In genomic region chr19:42010245-42011126, GRCh38 we compare ENCODE assay signal across 20 cellular contexts. TPM values are rescaled to one million over a fixed set of nuclear protein-coding genes. Genes with fewer than 3 reads are reported as not detected.
DNase-seq lines count a peak whose midpoint lies in the region; ATAC-seq, FAIRE-seq and TF ChIP-seq lines count a peak whose summit lies in the region.
"Had no signal": no experiment of that assay in that cellular context is flagged by ENCODE, and none has a peak within 500 bp of the region (broad histone marks: within the 10 kb centered on the region; RNA-seq: fewer than 3 reads in every experiment).

No MANE protein-coding gene starts in this region.

- TF ChIP-seq CTCF in HEK293 (tag by site-specific recombination; IDR thresholded peaks at IDR 0.05) (no peak), astrocyte (IDR thresholded peaks at IDR 0.05; ENCODE audit: insufficient read depth, low read depth, low read length) (no peak), neural crest cell (conservative IDR thresholded peaks at IDR 0.05) (no peak)

- peaks cover 6% of the 10 kb centered on the region for H3K36me3 Mint-ChIP-seq in astrocyte (ENCODE audit: low read depth, unreplicated experiment)
- no peaks in the 10 kb centered on the region for H3K36me3 Mint-ChIP-seq in neural crest cell (ENCODE audit: low read depth)
- H3K36me3 Mint-ChIP-seq: naive thymus-derived CD8-positive, alpha-beta T cell had no signal

- POLR2A ChIA-PET in HEK293 (lab: Yijun Ruan, JAX), result interaction anchor here (1.1 kb wide), 1 partner anchor 51 kb away, joined by 3 read pairs; the partner anchor contains the start of gene RABAC1

- ATAC-seq in GM19351 (IDR thresholded peaks at IDR 0.05; ENCODE audit: unreplicated experiment), result no peak
- ATAC-seq: naive thymus-derived CD8-positive, alpha-beta T cell had no signal

- peak overlapping the region; percentile 70 for H3K4me3 Mint-ChIP-seq in astrocyte (ENCODE audit: unreplicated experiment)
- H3K4me3 Mint-ChIP-seq in neural crest cell, result no peak overlapping the region
- H3K4me3 Mint-ChIP-seq: naive thymus-derived CD8-positive, alpha-beta T cell had no signal

- H3K27ac Mint-ChIP-seq in astrocyte (ENCODE audit: unreplicated experiment), result peak overlapping the region; percentile 97
- peak overlapping the region; percentile 35 for H3K27ac Mint-ChIP-seq in neural crest cell (ENCODE audit: unreplicated experiment)

- H3K27me3 Mint-ChIP-seq in astrocyte (ENCODE audit: low read depth, unreplicated experiment) (peaks cover 4% of the 10 kb centered on the region), neural crest cell (ENCODE audit: low read depth) (peaks cover 2% of the 10 kb centered on the region)

- H3K4me3 ChIP-seq in HEK293 (ENCODE audit: low read depth, low read length), result no peak overlapping the region
- no peak overlapping the region for H3K4me3 ChIP-seq in astrocyte (ENCODE audit: insufficient read depth, low read depth, low read length)
- H3K4me3 ChIP-seq: left ventricle myocardium inferior, tibial artery had no signal

- peaks cover 11% of the 10 kb centered on the region for H3K4me1 Mint-ChIP-seq in astrocyte (ENCODE audit: low read depth, unreplicated experiment)
- H3K4me1 Mint-ChIP-seq in neural crest cell, result no peaks in the 10 kb centered on the region
- H3K4me1 Mint-ChIP-seq: naive thymus-derived CD8-positive, alpha-beta T cell had no signal

- H3K79me2 ChIP-seq in astrocyte (ENCODE audit: insufficient read depth, low read length), result no peaks in the 10 kb centered on the region

- H3K9me3 ChIP-seq in HEK293 (ENCODE audit: control insufficient read depth, insufficient read depth, low read depth, low read length) (no peaks in the 10 kb centered on the region; the same call in 1 of the 2 replicates), astrocyte (ENCODE audit: insufficient read depth, low read depth, low read length) (no peaks in the 10 kb centered on the region)
- H3K9me3 ChIP-seq: left ventricle myocardium inferior, tibial artery had no signal

- no peak overlapping the region for H3K9ac ChIP-seq in astrocyte (ENCODE audit: low read length)

- CTCF ChIA-PET in HEK293 (lab: Yijun Ruan, JAX), result interaction anchor here (0.6 to 4.0 kb wide), 9 partner anchors 10 to 531 kb away, joined by 3 to 54 read pairs (median 6); no protein-coding TSS in a partner anchor

- H3K4me1 ChIP-seq in HEK293 (ENCODE audit: control insufficient read depth, insufficient read depth, low read length) (peaks cover 3% of the 10 kb centered on the region; the same call in 1 of the 2 replicates), astrocyte (ENCODE audit: insufficient read depth, low read length) (no peaks in the 10 kb centered on the region)
- H3K4me1 ChIP-seq: left ventricle myocardium inferior, tibial artery had no signal

- no peaks in the 10 kb centered on the region for H4K20me1 ChIP-seq in astrocyte (ENCODE audit: insufficient read depth, low read length)

- no peak overlapping the region for H3K4me2 ChIP-seq in astrocyte (ENCODE audit: low read length)

- peak; percentile 5 for FAIRE-seq in astrocyte (lab: Jason Lieb, UNC)
- FAIRE-seq: D721Med had no signal

- DNase-seq in NCI-H2171 treated with DMSO at 0.1 percent for 48 hours (lab: John Stamatoyannopoulos, UW) (peak; percentile 16), NCI-H2171 (lab: John Stamatoyannopoulos, UW) (no peak), astrocyte (ENCODE audit: low read depth) (no peak), neural crest cell (ENCODE audit: low read depth, low spot score) (no peak), putamen (ENCODE audit: low spot score) (no peak), NCI-H510A treated with DMSO at 0.1 percent for 48 hours (lab: John Stamatoyannopoulos, UW) (no peak)
- DNase-seq: 8988T; activated CD4-positive, alpha-beta T cell treated with anti-CD3 and anti-CD28 coated beads, Interleukin-2, amount 50 U/mL, for 4 hours; aorta; KBM-7; left ventricle myocardium inferior; naive thymus-derived CD8-positive, alpha-beta T cell; NCI-H1436; NCI-H748 treated with DMSO at 0.1 percent for 48 hours; Right ventricle myocardium superior; stimulated activated CD4-positive, alpha-beta T cell treated with anti-CD3 and anti-CD28 coated beads, Interleukin-1b, Interleukin-23, amount 100 ng/mL, for 48 hours; tibial artery had no signal

- H2AFZ ChIP-seq in astrocyte (ENCODE audit: low read depth, low read length), result no peak overlapping the region

- H3K9me3 Mint-ChIP-seq in astrocyte (ENCODE audit: unreplicated experiment) (no peaks in the 10 kb centered on the region), neural crest cell (no peaks in the 10 kb centered on the region)
- H3K9me3 Mint-ChIP-seq: naive thymus-derived CD8-positive, alpha-beta T cell had no signal

- H3K27me3 ChIP-seq in astrocyte (ENCODE audit: insufficient read depth, low read length), result no peaks in the 10 kb centered on the region
- H3K27me3 ChIP-seq: tibial artery had no signal

- H3K27ac ChIP-seq in HEK293 (ENCODE audit: extremely low read depth, low read depth, low read length) (peak overlapping the region; percentile 52), astrocyte (ENCODE audit: low read depth, low read length) (no peak overlapping the region)
- H3K27ac ChIP-seq: left ventricle myocardium inferior, tibial artery had no signal

- H3K36me3 ChIP-seq in HEK293 (ENCODE audit: control insufficient read depth in 2 of 2, insufficient read depth in 1 of 2, low read length in 2 of 2) (no peaks in the 10 kb centered on the region; a peak in 1 of 3 replicates), astrocyte (ENCODE audit: insufficient read depth, low read length) (no peaks in the 10 kb centered on the region)
- H3K36me3 ChIP-seq: left ventricle myocardium inferior had no signal

TF ChIP-seq in HEK293, 187 proteins besides CTCF, POLR2A, EP300 and RAD21 (continues in another document):
- TF ChIP-seq ZNF830 (tag by site-specific recombination; IDR thresholded peaks at IDR 0.05; ENCODE audit: low read depth) (no peak), ZEB2 (tag by site-specific recombination; IDR thresholded peaks at IDR 0.05) (peak; percentile 79), ZXDB (tag by site-specific recombination; IDR thresholded peaks at IDR 0.05) (no peak), ZBTB11 (tag by site-specific recombination; conservative IDR thresholded peaks at IDR 0.05; ENCODE audit: low read depth) (no peak), ZNF639 (tag by site-specific recombination; IDR thresholded peaks at IDR 0.05) (no peak), ZNF626 (tag by site-specific recombination; IDR thresholded peaks at IDR 0.05) (no peak), ZNF785 (tag by site-specific recombination; IDR thresholded peaks at IDR 0.05) (0 out of 2 replicates have a peak, but pooled peaks have one; percentile 28), ZNF837 (tag by site-specific recombination; IDR thresholded peaks at IDR 0.05) (no peak), ZNF362 (tag by site-specific recombination; IDR thresholded peaks at IDR 0.05) (no peak), ZNF664 (tag by site-specific recombination; IDR thresholded peaks at IDR 0.05) (no peak), ZNF37A (tag by site-specific recombination; IDR thresholded peaks at IDR 0.05) (no peak), ZSCAN23 (tag by site-specific recombination; IDR thresholded peaks at IDR 0.05) (no peak), ZNF169 (tag by site-specific recombination; IDR thresholded peaks at IDR 0.05) (no peak)

RNA-seq across cellular contexts. Expression of gene ATP1A3, which starts 16.5 kb away (rescaled TPM):
- total RNA-seq in astrocyte (3.4 and 3.9 TPM in 2 replicates), neural crest cell (22.9 and 23.2 TPM in 2 replicates)
- total RNA-seq: aorta had no signal

RNA-seq across cellular contexts. Expression of gene RABAC1, which starts 51.4 kb away (rescaled TPM):
- total RNA-seq in astrocyte (257 and 278 TPM in 2 replicates), neural crest cell (83.8 and 93.4 TPM in 2 replicates)

RNA-seq across cellular contexts. Expression of gene GRIK5, which starts 59.5 kb away (rescaled TPM):
- total RNA-seq in astrocyte (9.2 and 12.1 TPM in 2 replicates), neural crest cell (3.7 and 3.8 TPM in 2 replicates)
